Comparison of ENCODE assay signal across 11 cellular contexts in genomic region chr5:133113331-133114061, GRCh38.
DNase-seq lines count a peak whose midpoint lies in the region; ATAC-seq, FAIRE-seq and TF ChIP-seq lines count a peak whose summit lies in the region.
"Had no signal": no experiment of that assay in that cellular context is flagged by ENCODE, and none has a peak within 500 bp of the region (broad histone marks: within the 10 kb centered on the region; RNA-seq: fewer than 3 reads in every experiment).

No MANE protein-coding gene starts in this region.

- H3K4me3 Mint-ChIP-seq in activated CD8-positive, alpha-beta memory T cell treated with anti-CD3 and anti-CD28 coated beads, Interleukin-2, amount 10 ng/mL, durations not matched to agents 7 days and 5 days, result no peak overlapping the region
- H3K4me3 Mint-ChIP-seq in activated CD8-positive, alpha-beta T cell treated with anti-CD3 and anti-CD28 coated beads for 36 hours, result no peak overlapping the region
- H3K4me3 Mint-ChIP-seq: endodermal cell had no signal

- H3K27me3 Mint-ChIP-seq in activated CD8-positive, alpha-beta memory T cell treated with anti-CD3 and anti-CD28 coated beads, Interleukin-2, amount 10 ng/mL, durations not matched to agents 7 days and 5 days, result peaks cover 4% of the 10 kb centered on the region
- no peaks in the 10 kb centered on the region for H3K27me3 Mint-ChIP-seq in activated CD8-positive, alpha-beta T cell treated with anti-CD3 and anti-CD28 coated beads for 36 hours

- no peaks in the 10 kb centered on the region for H3K36me3 Mint-ChIP-seq in activated CD8-positive, alpha-beta memory T cell treated with anti-CD3 and anti-CD28 coated beads, Interleukin-2, amount 10 ng/mL, durations not matched to agents 7 days and 5 days
- H3K36me3 Mint-ChIP-seq in activated CD8-positive, alpha-beta T cell treated with anti-CD3 and anti-CD28 coated beads for 36 hours (ENCODE audit: low read depth), result no peaks in the 10 kb centered on the region

- DNase-seq in activated CD8-positive, alpha-beta memory T cell treated with anti-CD3 and anti-CD28 coated beads, Interleukin-2, amount 50 U/mL, for 24 hours (ENCODE audit: extremely low read depth), result peak; percentile 9
- no peak for DNase-seq in activated CD8-positive, alpha-beta memory T cell treated with anti-CD3 and anti-CD28 coated beads, Interleukin-2, amount 10 ng/mL, durations not matched to agents 7 days and 5 days
- peak; percentile 68 for DNase-seq in activated CD8-positive, alpha-beta T cell treated with anti-CD3 and anti-CD28 coated beads for 36 hours
- DNase-seq in kidney glomerular epithelial cell (lab: John Stamatoyannopoulos, UW) (peak; percentile 63), H7 (no peak), prostate gland (ENCODE audit: low spot score) (no peak), small intestine (no peak)
- DNase-seq in stimulated activated CD8-positive, alpha-beta memory T cell treated with anti-CD3 and anti-CD28 coated beads, Interleukin-4, amount 100 ng/mL, for 24 hours (ENCODE audit: low read depth), result peak; percentile 19
- DNase-seq: endodermal cell, NCI-H1436 had no signal

- no peak overlapping the region for H3K27ac ChIP-seq in prostate gland
- H3K27ac ChIP-seq in small intestine (ENCODE audit: low read depth in 1 of 2, low read length in 1 of 2), result no peak overlapping the region
- H3K27ac ChIP-seq: right atrium auricular region had no signal

- intact Hi-C loops in activated CD8-positive, alpha-beta T cell treated with anti-CD3 and anti-CD28 coated beads for 36 hours (cut with micrococcal nuclease), result loop anchor here (5.0 kb wide), 1 partner anchor 174 kb away; no protein-coding TSS in a partner anchor
- intact Hi-C loops in prostate gland (cut with DNase I), result loop anchor here (10.0 kb wide), 2 partner anchors 301 to 491 kb away; no protein-coding TSS in a partner anchor

- no peaks in the 10 kb centered on the region for H3K9me3 Mint-ChIP-seq in activated CD8-positive, alpha-beta memory T cell treated with anti-CD3 and anti-CD28 coated beads, Interleukin-2, amount 10 ng/mL, durations not matched to agents 7 days and 5 days (ENCODE audit: low read depth)
- H3K9me3 Mint-ChIP-seq in activated CD8-positive, alpha-beta T cell treated with anti-CD3 and anti-CD28 coated beads for 36 hours, result no peaks in the 10 kb centered on the region

- H3K4me1 Mint-ChIP-seq in activated CD8-positive, alpha-beta memory T cell treated with anti-CD3 and anti-CD28 coated beads, Interleukin-2, amount 10 ng/mL, durations not matched to agents 7 days and 5 days, result peaks cover 2% of the 10 kb centered on the region
- H3K4me1 Mint-ChIP-seq in activated CD8-positive, alpha-beta T cell treated with anti-CD3 and anti-CD28 coated beads for 36 hours (ENCODE audit: low read depth), result peaks cover 16% of the 10 kb centered on the region

- POLR2A ChIA-PET in activated CD8-positive, alpha-beta T cell treated with anti-CD3 and anti-CD28 coated beads for 36 hours (lab: Charles Lee), result interaction anchor here (1.1 kb wide), 1 partner anchor 237 kb away, joined by 3 read pairs; no protein-coding TSS in a partner anchor

- H3K4me1 ChIP-seq in prostate gland (replicated peaks), result no peaks in the 10 kb centered on the region
- no peaks in the 10 kb centered on the region for H3K4me1 ChIP-seq in small intestine (ENCODE audit: control insufficient read depth in 2 of 2, insufficient read depth in 1 of 2, low read depth in 1 of 2, low read length in 1 of 2)

- H3K27ac Mint-ChIP-seq in activated CD8-positive, alpha-beta memory T cell treated with anti-CD3 and anti-CD28 coated beads, Interleukin-2, amount 10 ng/mL, durations not matched to agents 7 days and 5 days, result no peak overlapping the region
- H3K27ac Mint-ChIP-seq in activated CD8-positive, alpha-beta T cell treated with anti-CD3 and anti-CD28 coated beads for 36 hours, result no peak overlapping the region
- H3K27ac Mint-ChIP-seq: endodermal cell had no signal

- no peak for FAIRE-seq in small intestine (lab: Jason Lieb, UNC)

- H3K36me3 ChIP-seq in H7 (replicated peaks; ENCODE audit: control insufficient read depth, insufficient read depth, low read length) (no peaks in the 10 kb centered on the region), prostate gland (no peaks in the 10 kb centered on the region), small intestine (ENCODE audit: control insufficient read depth in 2 of 2, insufficient read depth in 2 of 2, low read length in 2 of 2) (no peaks in the 10 kb centered on the region)
- H3K36me3 ChIP-seq: right atrium auricular region had no signal

- 59% methylated on average over 13 of the region's 13 CpGs for WGBS in prostate gland
- 70 to 74% (median 73%) methylated on average over 13 of the region's 13 CpGs for WGBS in small intestine, 3 donors

- H3K4me3 ChIP-seq in H7 (ENCODE audit: insufficient read depth, low read depth, low read length) (no peak overlapping the region), prostate gland (no peak overlapping the region), small intestine (ENCODE audit: low read depth in 1 of 2, low read length in 2 of 2) (no peak overlapping the region)
- H3K4me3 ChIP-seq: right atrium auricular region had no signal

- no peak for TF ChIP-seq CTCF in activated CD8-positive, alpha-beta T cell treated with anti-CD3 and anti-CD28 coated beads for 36 hours (IDR thresholded peaks at IDR 0.05)
- no peak for TF ChIP-seq CTCF in prostate gland (IDR thresholded peaks at IDR 0.05)

- H3K9me3 ChIP-seq in prostate gland (no peaks in the 10 kb centered on the region), small intestine (ENCODE audit: control insufficient read depth, low read depth) (no peaks in the 10 kb centered on the region)
- H3K9me3 ChIP-seq: right atrium auricular region had no signal

- no peak for ATAC-seq in activated CD8-positive, alpha-beta memory T cell treated with anti-CD3 and anti-CD28 coated beads, Interleukin-2, amount 10 ng/mL, durations not matched to agents 7 days and 5 days
- peak; percentile 59 for ATAC-seq in activated CD8-positive, alpha-beta T cell treated with anti-CD3 and anti-CD28 coated beads for 36 hours

- H3K27me3 ChIP-seq in H7 (ENCODE audit: control insufficient read depth, insufficient read depth, low read length) (no peaks in the 10 kb centered on the region), prostate gland (replicated peaks; ENCODE audit: insufficient read depth) (no peaks in the 10 kb centered on the region), small intestine (ENCODE audit: control insufficient read depth in 2 of 2, insufficient read depth in 2 of 2, low read length in 2 of 2) (peaks cover 0 to 3% of the 10 kb centered on the region in 2 donors)
- H3K27me3 ChIP-seq: right atrium auricular region had no signal

- CTCF ChIA-PET in activated CD8-positive, alpha-beta memory T cell treated with anti-CD3 and anti-CD28 coated beads, Interleukin-2, amount 10 ng/mL, durations not matched to agents 7 days and 5 days (lab: Charles Lee), result interaction anchor here (0.5 to 2.1 kb wide), 4 partner anchors 16 to 310 kb away, joined by 3 to 5 read pairs (median 4); no protein-coding TSS in a partner anchor
- CTCF ChIA-PET in activated CD8-positive, alpha-beta T cell treated with anti-CD3 and anti-CD28 coated beads for 36 hours (lab: Charles Lee), result interaction anchor here (0.8 to 1.8 kb wide), 5 partner anchors 29 to 347 kb away, joined by 3 to 6 read pairs (median 4); no protein-coding TSS in a partner anchor

- TF ChIP-seq POLR2A in prostate gland (IDR thresholded peaks at IDR 0.05), result no peak

Comparison
In these comparisons a context has a peak if more than half of its experiments do, and no peak if none do; other contexts are left out.
1. DNase-seq: peak in activated CD8-positive, alpha-beta memory T cell treated with anti-CD3 and anti-CD28 coated beads, Interleukin-2, amount 50 U/mL, for 24 hours (single experiment), activated CD8-positive, alpha-beta T cell treated with anti-CD3 and anti-CD28 coated beads for 36 hours (single experiment), kidney glomerular epithelial cell (single experiment) and stimulated activated CD8-positive, alpha-beta memory T cell treated with anti-CD3 and anti-CD28 coated beads, Interleukin-4, amount 100 ng/mL, for 24 hours (single experiment); none in activated CD8-positive, alpha-beta memory T cell treated with anti-CD3 and anti-CD28 coated beads, Interleukin-2, amount 10 ng/mL, durations not matched to agents 7 days and 5 days (single experiment), H7 (single experiment), prostate gland (single experiment) and small intestine (single experiment).